ENCODE assay signal across 9 cellular contexts in genomic region chr10:69994262-69994661, GRCh38. TPM values are rescaled to one million over a fixed set of nuclear protein-coding genes. Genes with fewer than 3 reads are reported as not detected.
DNase-seq lines count a peak whose midpoint lies in the region; ATAC-seq, FAIRE-seq and TF ChIP-seq lines count a peak whose summit lies in the region.
"Had no signal": no experiment of that assay in that cellular context is flagged by ENCODE, and none has a peak within 500 bp of the region (broad histone marks: within the 10 kb centered on the region; RNA-seq: fewer than 3 reads in every experiment).

No MANE protein-coding gene starts in this region.

- CTCF ChIA-PET in HEK293T (lab: Yijun Ruan, JAX), result interaction anchor here (0.6 kb wide), 1 partner anchor 18 kb away, joined by 4 read pairs; no protein-coding TSS in a partner anchor

- peak; percentile 74 for FAIRE-seq in urothelium cell line (lab: Jason Lieb, UNC)

- POLR2A ChIA-PET in HEK293T (lab: Yijun Ruan, JAX), result no interaction called here

- H3K27ac ChIP-seq in SJSA1, result no peak overlapping the region

- H3K4me1 ChIP-seq in SJSA1 (replicated peaks), result no peaks in the 10 kb centered on the region

- H3K36me3 ChIP-seq in SJSA1, result no peaks in the 10 kb centered on the region

- H3K4me3 ChIP-seq in SJSA1, result no peak overlapping the region

- no peak for ATAC-seq in HG02571 (IDR thresholded peaks at IDR 0.05; ENCODE audit: unreplicated experiment)
- ATAC-seq in GM18907 (IDR thresholded peaks at IDR 0.05; ENCODE audit: unreplicated experiment), result no peak

- peaks cover 12% of the 10 kb centered on the region for H3K27me3 ChIP-seq in SJSA1 (replicated peaks)

- DNase-seq in CD1c-positive myeloid dendritic cell (ENCODE audit: extremely low spot score), result peak; percentile 74
- peak; percentile 85 for DNase-seq in HEK293T (ENCODE audit: extremely low spot score)
- DNase-seq in SJSA1 (ENCODE audit: low read depth in 1 of 2, low spot score in 2 of 2), result peak; percentile 33 to 49
- peak; percentile 45 for DNase-seq in germinal center (ENCODE audit: low spot score)
- peak; percentile 90 for DNase-seq in urothelium cell line (ENCODE audit: low spot score)
- DNase-seq in activated T-cell treated with anti-CD3 and anti-CD28 coated beads, Interleukin-2, amount 50 U/mL, for 1 hour, result no peak
- DNase-seq: naive B cell had no signal

- no peaks in the 10 kb centered on the region for H3K9me3 ChIP-seq in SJSA1 (replicated peaks)

TF ChIP-seq in HEK293T, 16 proteins besides CTCF, POLR2A, EP300 and RAD21:
- TF ChIP-seq L3MBTL2 (conservative IDR thresholded peaks at IDR 0.05), result peak; percentile 48; the same call in 1 of the 2 replicates
- no peak for TF ChIP-seq FOXA1 (IDR thresholded peaks at IDR 0.05)

RNA-seq across cellular contexts. Expression of gene MACROH2A2, which starts 58.4 kb away (rescaled TPM):
- total RNA-seq in SJSA1 (2014; rRNA removed; shearing (Covaris generic)), result 42.5 and 45.5 TPM in 2 replicates
